Comparison of ENCODE assay signal across 8 cellular contexts in genomic region chr22:44947846-44948245, GRCh38.
"Had no signal": no experiment of that assay in that cellular context is flagged by ENCODE, and none has a peak within 500 bp of the region (broad histone marks: within the 10 kb centered on the region; RNA-seq: fewer than 3 reads in every experiment).

No MANE protein-coding gene starts in this region.

- DNase-seq: GM23248, GOT3, H7, HFFc6 had no signal

- H3K9ac ChIP-seq: GM23248 had no signal

- H3K9me3 ChIP-seq: HAP-1 had no signal

- H3K4me3 ChIP-seq: GM23248, HAP-1 had no signal

- H3K4me1 ChIP-seq: HAP-1 had no signal

- H3K36me3 Mint-ChIP-seq: IgD-negative memory B cell had no signal

- H3K4me3 Mint-ChIP-seq: HFFc6, IgD-negative memory B cell had no signal

- H3K36me3 ChIP-seq: HAP-1 had no signal

- H3K27me3 Mint-ChIP-seq: IgD-negative memory B cell had no signal

- H3K27ac ChIP-seq: GM23248 had no signal

- H2AFZ ChIP-seq: GM23248 had no signal

- H3K27ac Mint-ChIP-seq: HFFc6, IgD-negative memory B cell had no signal

- ATAC-seq: HCT116 had no signal

- FAIRE-seq: HTR-8/SVneo had no signal
